ENCODE assay signal across 1 cellular context in genomic region chr5:181167814-181168488, GRCh38.
A peak's percentile ranks its signal among the peaks of the same experiment; 100 is the strongest.
TF ChIP-seq lines count a peak whose summit lies in the region.

No MANE protein-coding gene starts in this region.

TF ChIP-seq in HEK293, 187 proteins besides CTCF, POLR2A, EP300 and RAD21 (continued from another document):
- TF ChIP-seq ZNF26 (tag by site-specific recombination; IDR thresholded peaks at IDR 0.05) (no peak), ZNF37A (tag by site-specific recombination; IDR thresholded peaks at IDR 0.05) (no peak), ZNF169 (tag by site-specific recombination; IDR thresholded peaks at IDR 0.05) (no peak), GLIS1 (tag by site-specific recombination; IDR thresholded peaks at IDR 0.05) (no peak), ZNF549 (tag by site-specific recombination; IDR thresholded peaks at IDR 0.05) (no peak), ZNF114 (tag by site-specific recombination; IDR thresholded peaks at IDR 0.05) (no peak), KLF10 (tag by site-specific recombination; IDR thresholded peaks at IDR 0.05) (no peak), PRDM1 (tag by site-specific recombination; IDR thresholded peaks at IDR 0.05) (no peak), SCRT2 (tag by site-specific recombination; IDR thresholded peaks at IDR 0.05) (no peak), GLI2 (tag by site-specific recombination; IDR thresholded peaks at IDR 0.05; ENCODE audit: borderline replicate concordance, low read depth) (no peak), ZXDB (tag by site-specific recombination; IDR thresholded peaks at IDR 0.05) (peak; percentile 24; the same call in 1 of the 2 replicates), ZNF596 (tag by site-specific recombination; IDR thresholded peaks at IDR 0.05) (no peak), ZNF354C (tag by site-specific recombination; IDR thresholded peaks at IDR 0.05; ENCODE audit: borderline replicate concordance, low read depth) (no peak), YY1 (tag by site-specific recombination; IDR thresholded peaks at IDR 0.05) (no peak), ZNF785 (tag by site-specific recombination; IDR thresholded peaks at IDR 0.05) (no peak), ZNF280C (tag by site-specific recombination; IDR thresholded peaks at IDR 0.05) (no peak), ZNF623 (tag by site-specific recombination; IDR thresholded peaks at IDR 0.05) (no peak), ZBTB17 (tag by site-specific recombination; IDR thresholded peaks at IDR 0.05) (no peak), ZNF362 (tag by site-specific recombination; IDR thresholded peaks at IDR 0.05) (no peak), ZFHX2 (tag by site-specific recombination; conservative IDR thresholded peaks at IDR 0.05) (no peak), ZBTB1 (tag by site-specific recombination; IDR thresholded peaks at IDR 0.05) (no peak), ZNF561 (tag by site-specific recombination; IDR thresholded peaks at IDR 0.05; ENCODE audit: borderline replicate concordance) (peak; percentile 65; the same call in 1 of the 2 replicates), ZNF426 (tag by site-specific recombination; IDR thresholded peaks at IDR 0.05) (no peak), ZNF629 (tag by site-specific recombination; IDR thresholded peaks at IDR 0.05) (no peak), ZNF791 (tag by site-specific recombination; IDR thresholded peaks at IDR 0.05) (no peak), HIC1 (tag by site-specific recombination; IDR thresholded peaks at IDR 0.05) (peak; percentile 40; the same call in 1 of the 2 replicates), KLF7 (tag by site-specific recombination; IDR thresholded peaks at IDR 0.05; ENCODE audit: borderline replicate concordance) (no peak), ZNF510 (tag by site-specific recombination; IDR thresholded peaks at IDR 0.05; ENCODE audit: insufficient replicate concordance) (no peak), ZNF514 (tag by site-specific recombination; IDR thresholded peaks at IDR 0.05) (no peak), ZNF341 (tag by site-specific recombination; IDR thresholded peaks at IDR 0.05; ENCODE audit: low read depth) (peak; percentile 60), ZNF350 (tag by site-specific recombination; IDR thresholded peaks at IDR 0.05) (no peak), INSM2 (tag by site-specific recombination; IDR thresholded peaks at IDR 0.05) (no peak), ZBTB26 (tag by site-specific recombination; optimal IDR thresholded peaks at IDR 0.05) (no peak), SP7 (tag by site-specific recombination; IDR thresholded peaks at IDR 0.05) (no peak), ELK4 (IDR thresholded peaks at IDR 0.05; ENCODE audit: borderline replicate concordance, low read depth, low read length) (no peak), ZNF335 (tag by site-specific recombination; conservative IDR thresholded peaks at IDR 0.05) (no peak), BCL11B (tag by site-specific recombination; IDR thresholded peaks at IDR 0.05; ENCODE audit: low read depth) (no peak), ZNF391 (tag by site-specific recombination; IDR thresholded peaks at IDR 0.05; ENCODE audit: borderline replicate concordance, low read depth) (no peak), ZNF138 (tag by site-specific recombination; IDR thresholded peaks at IDR 0.05; ENCODE audit: borderline replicate concordance) (no peak)
